Comparison of ENCODE assay signal across 8 cellular contexts in the genomic region with DNA sequence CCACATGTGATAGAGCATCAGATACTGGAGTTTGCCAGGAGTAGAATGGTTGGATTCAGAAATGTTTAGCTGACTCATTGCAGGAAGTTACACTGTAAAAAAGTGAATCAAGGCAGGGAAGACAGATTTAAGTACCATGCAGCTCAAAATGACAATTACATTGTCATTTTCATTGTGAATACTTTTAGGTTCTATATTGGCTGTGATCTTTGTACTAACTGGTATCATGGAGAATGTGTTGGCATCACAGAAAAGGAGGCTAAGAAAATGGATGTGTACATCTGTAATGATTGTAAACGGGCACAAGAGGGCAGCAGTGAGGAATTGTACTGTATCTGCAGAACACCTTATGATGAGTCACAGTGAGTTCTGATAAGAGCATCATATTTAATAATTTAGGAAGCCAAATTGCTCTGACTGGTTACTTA. TPM values are rescaled to one million over a fixed set of nuclear protein-coding genes. Genes with fewer than 3 reads are reported as not detected.
DNase-seq lines count a peak whose midpoint lies in the region; ATAC-seq and TF ChIP-seq lines count a peak whose summit lies in the region.
"Not testable (repeated sequence)": the region's sequence is repeated elsewhere in the genome, so short reads cannot be mapped to it uniquely, and the experiment has no call there.

No MANE protein-coding gene starts in this region.

- CTCF ChIA-PET in PC-3 (lab: Charles Lee), result interaction anchor here (0.6 kb wide), 1 partner anchor 32 kb away, joined by 3 read pairs; no protein-coding TSS in a partner anchor

- DNase-seq in AG09309 (ENCODE audit: low read depth) (peak; percentile 23), MG63 (peak; percentile 51), PC-3 (peak; percentile 85), dedifferentiated amniotic fluid mesenchymal stem cell (ENCODE audit: extremely low spot score) (peak; percentile 73), left lobe of liver (ENCODE audit: low spot score) (peak; percentile 52)
- peak; percentile 52 to 56 for DNase-seq in activated CD8-positive, alpha-beta memory T cell treated with anti-CD3 and anti-CD28 coated beads for 4 hours (ENCODE audit: low read depth in 2 of 2)
- DNase-seq in stimulated activated CD4-positive, alpha-beta T cell treated with anti-CD3 and anti-CD28 coated beads, Interleukin-1b, Interleukin-23, amount 100 ng/mL, for 48 hours, result peak; percentile 70

- peaks cover 67% of the 10 kb centered on the region for H3K36me3 ChIP-seq in MG63
- peaks cover 24% of the 10 kb centered on the region for H3K36me3 ChIP-seq in PC-3 (ENCODE audit: low read depth, low read length)

- not testable (repeated sequence) for H3K9me3 ChIP-seq in MG63; PC-3 (ENCODE audit: low read length)

- H3K9me2 ChIP-seq in PC-3 (replicated peaks; ENCODE audit: low read length), result not testable (repeated sequence)

- H3K4me1 ChIP-seq in PC-3 (ENCODE audit: insufficient read depth, low read length), result not testable (repeated sequence)

- H2AFZ ChIP-seq in PC-3 (ENCODE audit: low read length), result not testable (repeated sequence)

- not testable (repeated sequence) for H3K4me2 ChIP-seq in PC-3 (ENCODE audit: low read length)

- peak; percentile 50 for TF ChIP-seq CTCF in AG09309 (IDR thresholded peaks at IDR 0.05; ENCODE audit: control insufficient read depth, insufficient read depth, low read depth, low read length, missing control alignments)
- TF ChIP-seq CTCF in PC-3 (conservative IDR thresholded peaks at IDR 0.05; ENCODE audit: low read depth, low read length), result peak; percentile 71

- H3K4me3 ChIP-seq in AG09309 (ENCODE audit: control insufficient read depth, low read depth, low read length); MG63; PC-3 (ENCODE audit: low read length): not testable (repeated sequence)

- ATAC-seq in GM19035 (IDR thresholded peaks at IDR 0.05; ENCODE audit: unreplicated experiment) (peak; percentile 65), PC-3 (peak; percentile 93), left lobe of liver (peak; percentile 99)

- intact Hi-C loops in PC-3 (cut with micrococcal nuclease), result not testable (repeated sequence)

- H3K9ac ChIP-seq in PC-3 (ENCODE audit: low read length), result not testable (repeated sequence)

- POLR2A ChIA-PET in PC-3 (lab: Charles Lee; ENCODE audit: unreplicated experiment), result not testable (repeated sequence)

- not testable (repeated sequence) for H3K27me3 ChIP-seq in MG63; PC-3 (ENCODE audit: low read length)

- not testable (repeated sequence) for BruUV-seq in PC-3 (replicated peaks; lab: Mats Ljungman, UMichigan)

- not testable (repeated sequence) for H3F3A ChIP-seq in PC-3 (ENCODE audit: low read length, unreplicated experiment)

- peak overlapping the region; percentile 1; the same call in 1 of the 2 replicates for H3K27ac ChIP-seq in PC-3 (ENCODE audit: low read length)

- H3K79me2 ChIP-seq in PC-3 (ENCODE audit: low read length), result not testable (repeated sequence)

- H4K20me1 ChIP-seq in PC-3 (ENCODE audit: low read length), result not testable (repeated sequence)

RNA-seq across cellular contexts. Expression of a gene that starts 33.1 kb away (rescaled TPM):
- 5.2 and 21.1 TPM in 2 replicates for total RNA-seq in MG63 (2014; rRNA removed; shearing (Covaris generic); ENCODE audit: low replicate concordance)
- total RNA-seq in PC-3 (2014; rRNA removed) (13.2 and 25.3 TPM in 2 replicates), left lobe of liver (6.9 TPM)

Comparison
In these comparisons a context has a peak if more than half of its experiments do, and no peak if none do; other contexts are left out.
1. DNase-seq: peak in every context shown above with its lines; median percentile 85 in PC-3; 73 in dedifferentiated amniotic fluid mesenchymal stem cell; 70 in stimulated activated CD4-positive, alpha-beta T cell treated with anti-CD3 and anti-CD28 coated beads, Interleukin-1b, Interleukin-23, amount 100 ng/mL, for 48 hours; 54 in activated CD8-positive, alpha-beta memory T cell treated with anti-CD3 and anti-CD28 coated beads for 4 hours; 52 in left lobe of liver; 51 in MG63; 23 in AG09309.